In genomic region chr7:32489788-32490126, GRCh38 we compare ENCODE assay signal across 8 cellular contexts. TPM values are rescaled to one million over a fixed set of nuclear protein-coding genes. Genes with fewer than 3 reads are reported as not detected.
DNase-seq lines count a peak whose midpoint lies in the region; ATAC-seq and TF ChIP-seq lines count a peak whose summit lies in the region.

No MANE protein-coding gene starts in this region.

- peak overlapping the region; percentile 81 for H3K4me2 ChIP-seq in HCT116 (ENCODE audit: low read length)

- H3K9me3 ChIP-seq in AG04450 (ENCODE audit: control insufficient read depth, insufficient read depth, low read length), result no peaks in the 10 kb centered on the region
- no peaks in the 10 kb centered on the region for H3K9me3 ChIP-seq in HCT116 (ENCODE audit: control insufficient read depth in 1 of 2, insufficient read depth in 1 of 2, low read depth in 1 of 2, low read length in 2 of 2)
- no peaks in the 10 kb centered on the region for H3K9me3 ChIP-seq in left lung
- no peaks in the 10 kb centered on the region for H3K9me3 ChIP-seq in transverse colon

- TF ChIP-seq EP300 in transverse colon (IDR thresholded peaks at IDR 0.05; ENCODE audit: low read depth), result no peak

- POLR2A ChIA-PET in AG04450 (lab: Yijun Ruan, JAX) (no interaction called here), HCT116 (lab: Charles Lee) (no interaction called here)

- H3K4me1 ChIP-seq in HCT116 (ENCODE audit: control insufficient read depth in 1 of 2, insufficient read depth in 2 of 2, low read length in 2 of 2) (peaks cover 10 to 22% of the 10 kb centered on the region in 2 experiments; a peak in 2 of 4 replicates), left lung (peaks cover 3 to 25% of the 10 kb centered on the region in 2 donors), transverse colon (peaks cover 0 to 29% (median 15%) of the 10 kb centered on the region in 4 donors)

- no peaks in the 10 kb centered on the region for H3K4me1 Mint-ChIP-seq in activated T-helper 17 cell treated with anti-CD3 and anti-CD28 coated beads, Interleukin-2, amount 50 U/mL, for 72 hours

- ATAC-seq in HCT116, result peak; percentile 53
- ATAC-seq in activated T-helper 17 cell treated with anti-CD3 and anti-CD28 coated beads, Interleukin-2, amount 50 U/mL, for 72 hours (replicated peaks), result peak; percentile 36
- no peak for ATAC-seq in left lung
- ATAC-seq in GM19035 (IDR thresholded peaks at IDR 0.05; ENCODE audit: unreplicated experiment), result no peak

- no peak overlapping the region for H2AFZ ChIP-seq in HCT116 (ENCODE audit: low read depth, low read length, poor library complexity, severe bottlenecking)

- peaks cover 22% of the 10 kb centered on the region for H3K79me2 ChIP-seq in HCT116 (ENCODE audit: insufficient read depth, low read length)

- no peaks in the 10 kb centered on the region for H3K9me3 Mint-ChIP-seq in activated T-helper 17 cell treated with anti-CD3 and anti-CD28 coated beads, Interleukin-2, amount 50 U/mL, for 72 hours

- H4K20me1 ChIP-seq in HCT116 (ENCODE audit: insufficient read depth), result no peaks in the 10 kb centered on the region

- H3K9ac ChIP-seq in HCT116 (ENCODE audit: low read length), result peak overlapping the region; percentile 76

- H3K4me3 ChIP-seq in AG04450 (ENCODE audit: low read depth, low read length), result peak overlapping the region; percentile 88
- peak overlapping the region; percentile 84 to 87 for H3K4me3 ChIP-seq in HCT116 (replicated peaks in 1 of 2; ENCODE audit: low read depth in 1 of 2, low read length in 2 of 2)
- peak overlapping the region; percentile 73 to 76 for H3K4me3 ChIP-seq in left lung
- H3K4me3 ChIP-seq in transverse colon, result peak overlapping the region; percentile 46 to 71 (median 56)

- BruUV-seq in HCT116 (replicated peaks; lab: Mats Ljungman, UMichigan), result TSS peak; percentile 35

- WGBS in transverse colon (ENCODE audit: low coverage in 1 of 2), 2 donors, result 1% methylated on average over 9 of the region's 9 CpGs; no CpG with 5 or more reads in 1 of the 2 donors

- TF ChIP-seq RAD21 in HCT116 (IDR thresholded peaks at IDR 0.05; ENCODE audit: low read depth), result no peak

- intact Hi-C loops in HCT116 (cut with micrococcal nuclease) (loop anchor here (2.0 to 10.0 kb wide), 3 partner anchors 169 to 1895 kb away; partner anchors contain the start of gene GARS1), left lung (cut with DNase I) (loop anchor here in 1 of 2 donors (10.0 kb wide), 1 partner anchor 275 kb away; no protein-coding TSS in a partner anchor), transverse colon (cut with DNase I; ENCODE audit: low total_unique reads) (no loop called here)

- no peaks in the 10 kb centered on the region for H3K27me3 Mint-ChIP-seq in activated T-helper 17 cell treated with anti-CD3 and anti-CD28 coated beads, Interleukin-2, amount 50 U/mL, for 72 hours

- peaks cover 15 to 28% of the 10 kb centered on the region in 2 experiments for H3K36me3 ChIP-seq in HCT116 (ENCODE audit: control insufficient read depth in 1 of 2, insufficient read depth in 2 of 2, low read length in 2 of 2)
- peaks cover 0 to 20% of the 10 kb centered on the region in 2 donors for H3K36me3 ChIP-seq in left lung
- peaks cover 0 to 13% (median 0%) of the 10 kb centered on the region in 4 donors for H3K36me3 ChIP-seq in transverse colon

- no peak for TF ChIP-seq POLR2A in HCT116 (IDR thresholded peaks at IDR 0.05; ENCODE audit: borderline replicate concordance, extremely low read depth, insufficient read depth, insufficient read length)
- no peak for TF ChIP-seq POLR2A in transverse colon (IDR thresholded peaks at IDR 0.05)

- no peaks in the 10 kb centered on the region for H3K9me2 ChIP-seq in HCT116 (ENCODE audit: insufficient read depth)

- RAD21 ChIA-PET in HCT116 (lab: Charles Lee; ENCODE audit: low non-redundant PET in 1 of 2, low total read pairs in 2 of 2, uncharacterized antibody in 2 of 2, unreplicated experiment in 2 of 2), result no interaction called here

- H3K36me3 Mint-ChIP-seq in activated T-helper 17 cell treated with anti-CD3 and anti-CD28 coated beads, Interleukin-2, amount 50 U/mL, for 72 hours (ENCODE audit: low read depth), result peaks cover 41% of the 10 kb centered on the region

- H3K4me3 Mint-ChIP-seq in activated T-helper 17 cell treated with anti-CD3 and anti-CD28 coated beads, Interleukin-2, amount 50 U/mL, for 72 hours, result peak overlapping the region; percentile 83

- CTCF ChIA-PET in AG04450 (lab: Charles Lee), result interaction anchor here (0.6 to 1.7 kb wide), 3 partner anchors 10 to 1672 kb away, joined by 3 to 13 read pairs (median 7); no protein-coding TSS in a partner anchor
- CTCF ChIA-PET in HCT116 (lab: Charles Lee), result no interaction called here

- no peak for TF ChIP-seq CTCF in AG04450 (IDR thresholded peaks at IDR 0.05; ENCODE audit: low read depth, low read length)
- TF ChIP-seq CTCF in HCT116 (IDR thresholded peaks at IDR 0.05 in 2 of 3, conservative IDR thresholded peaks at IDR 0.05 in 1 of 3; ENCODE audit: borderline replicate concordance in 1 of 3, insufficient read depth in 1 of 3, low read depth in 2 of 3, low read length in 2 of 3), result no peak
- no peak for TF ChIP-seq CTCF in left lung (IDR thresholded peaks at IDR 0.05)
- TF ChIP-seq CTCF in transverse colon (IDR thresholded peaks at IDR 0.05), result no peak

- peak overlapping the region; percentile 86 for H3K27ac Mint-ChIP-seq in activated T-helper 17 cell treated with anti-CD3 and anti-CD28 coated beads, Interleukin-2, amount 50 U/mL, for 72 hours

- H3K27me3 ChIP-seq in AG04450 (ENCODE audit: control insufficient read depth, insufficient read depth, low read length), result no peaks in the 10 kb centered on the region
- no peaks in the 10 kb centered on the region for H3K27me3 ChIP-seq in HCT116 (ENCODE audit: insufficient read depth, low read length)
- no peaks in the 10 kb centered on the region for H3K27me3 ChIP-seq in left lung
- H3K27me3 ChIP-seq in transverse colon, result no peaks in the 10 kb centered on the region

- no peak for DNase-seq in AG04450 (ENCODE audit: low read depth, low spot score)
- no peak for DNase-seq in HCT116 (ENCODE audit: low read depth, low spot score)
- DNase-seq in left lung, result no peak
- DNase-seq in transverse colon, result no peak
- no peak for DNase-seq in activated CD8-positive, alpha-beta memory T cell treated with anti-CD3 and anti-CD28 coated beads, Interleukin-2, amount 50 U/mL, for 48 hours
- DNase-seq in stimulated activated CD4-positive, alpha-beta T cell treated with anti-CD3 and anti-CD28 coated beads, Interleukin-4, amount 100 ng/mL, for 1 hour, result no peak

- in situ Hi-C loops in transverse colon (cut with MboI; ENCODE audit: low pct_ligation_motif_present in 1 of 4, low pct_unique_long_range_greater_than_20kb in 1 of 4, low sequenced_read_pairs in 3 of 4), result loop anchor here in 1 of 4 donors (25.0 kb wide), 2 partner anchors 423 to 623 kb away; partner anchors contain the start of gene RP9

- H3K27ac ChIP-seq in AG04450 (ENCODE audit: low read depth, low read length) (peak overlapping the region; percentile 54), HCT116 (ENCODE audit: low read depth, low read length) (peak overlapping the region; percentile 77), left lung (peak overlapping the region; percentile 86 to 89), transverse colon (peak overlapping the region; percentile 87 to 92 (median 90))

TF ChIP-seq in HCT116, 20 proteins besides CTCF, POLR2A, EP300 and RAD21 (continues in another document):
- TF ChIP-seq REST (IDR thresholded peaks at IDR 0.05; ENCODE audit: low read depth), result no peak
- no peak for TF ChIP-seq EZH2 (IDR thresholded peaks at IDR 0.05)
- no peak for TF ChIP-seq FOSL1 (IDR thresholded peaks at IDR 0.05; ENCODE audit: low read depth)
- no peak for TF ChIP-seq CBX3 (IDR thresholded peaks at IDR 0.05; ENCODE audit: low read depth)
- no peak for TF ChIP-seq SRF (IDR thresholded peaks at IDR 0.05; ENCODE audit: low read depth)
- TF ChIP-seq SIN3A (IDR thresholded peaks at IDR 0.05; ENCODE audit: low read depth), result no peak
- TF ChIP-seq YY1 (IDR thresholded peaks at IDR 0.05; ENCODE audit: extremely low read depth, insufficient replicate concordance, low read depth, low read length), result no peak

RNA-seq across cellular contexts. Expression of gene LSM5, which starts 0.4 kb away (rescaled TPM):
- polyA plus RNA-seq in AG04450 (2011; rRNA removed), result 22.6 and 36.7 TPM in 2 replicates
- polyA minus RNA-seq in AG04450 (2011; rRNA and poly(A)+ RNA removed), result 4.2 and 6.5 TPM in 2 replicates
- total RNA-seq in HCT116 (2021; ENCODE audit: unreplicated experiment), result 81.0 TPM
- 27.1 and 50.7 TPM in 2 replicates for polyA plus RNA-seq in HCT116 (2012)
- total RNA-seq in activated T-helper 17 cell treated with anti-CD3 and anti-CD28 coated beads, Interleukin-2, amount 50 U/mL, for 72 hours, result 100 to 1,000 TPM in 1 of 2 donors, 10 to 100 TPM in 1; 69.0 to 111 TPM
- 10 to 100 TPM; 39.4 to 44.9 TPM for total RNA-seq in left lung
- 10 to 100 TPM in 2 of 4 donors, 1 to 10 TPM in 1, not detected in 1; 1.8 to 22.8 (median 18.3) TPM for total RNA-seq in transverse colon

RNA-seq across cellular contexts. Expression of gene AVL9, which starts 5.5 kb away (rescaled TPM):
- polyA plus RNA-seq in AG04450 (2011; rRNA removed), result 17.4 and 21.7 TPM in 2 replicates
- 20.8 and 27.5 TPM in 2 replicates for polyA minus RNA-seq in AG04450 (2011; rRNA and poly(A)+ RNA removed)
- total RNA-seq in HCT116 (2021; ENCODE audit: unreplicated experiment) (89.0 TPM), left lung (10 to 100 TPM; 28.0 to 44.2 TPM), transverse colon (10 to 100 TPM; 50.9 to 69.2 (median 62.9) TPM)
- polyA plus RNA-seq in HCT116 (2012), result 32.4 and 42.3 TPM in 2 replicates
- total RNA-seq in activated T-helper 17 cell treated with anti-CD3 and anti-CD28 coated beads, Interleukin-2, amount 50 U/mL, for 72 hours, result 10 to 100 TPM; 46.1 to 48.1 TPM

Comparison
In these comparisons a context has a peak if more than half of its experiments do, and no peak if none do; other contexts are left out.
1. ATAC-seq: peak in HCT116 (single experiment) and activated T-helper 17 cell treated with anti-CD3 and anti-CD28 coated beads, Interleukin-2, amount 50 U/mL, for 72 hours (single experiment); none in left lung (single experiment) and GM19035 (single experiment).
2. Peak in every context shown above with its lines, with median percentiles within 50 percentile points of each other: H3K27ac ChIP-seq and H3K4me3 ChIP-seq.